In genomic region chr15:94582368-94582767, GRCh38 we compare ENCODE assay signal across 9 cellular contexts.
A peak's percentile ranks its signal among the peaks of the same experiment; 100 is the strongest.
DNase-seq lines count a peak whose midpoint lies in the region; ATAC-seq and TF ChIP-seq lines count a peak whose summit lies in the region.
"Had no signal": no experiment of that assay in that cellular context is flagged by ENCODE, and none has a peak within 500 bp of the region (broad histone marks: within the 10 kb centered on the region; RNA-seq: fewer than 3 reads in every experiment).

No MANE protein-coding gene starts in this region.

- no peak overlapping the region for H2BK5ac ChIP-seq in mesendoderm (ENCODE audit: low read length)

- H2AK5ac ChIP-seq in mesendoderm (ENCODE audit: low read length): no peak overlapping the region

- H3K56ac ChIP-seq in mesendoderm (ENCODE audit: low read length): no peak overlapping the region

- H3K4ac ChIP-seq in mesendoderm (ENCODE audit: low read depth, low read length): no peak overlapping the region

- no peak for TF ChIP-seq CTCF in WERI-Rb-1 (IDR thresholded peaks at IDR 0.05; ENCODE audit: low read depth, low read length)

- H3K4me3 ChIP-seq in mesendoderm (ENCODE audit: low read length) (no peak overlapping the region), WERI-Rb-1 (ENCODE audit: low read depth, low read length) (no peak overlapping the region)
- H3K4me3 ChIP-seq: BLaER1 had no signal

- H3K36me3 ChIP-seq in mesendoderm (ENCODE audit: control insufficient read depth, insufficient read depth, low read length): no peaks in the 10 kb centered on the region
- no peaks in the 10 kb centered on the region for H3K36me3 ChIP-seq in WERI-Rb-1
- H3K36me3 ChIP-seq: BLaER1 had no signal

- no peak overlapping the region for H4K8ac ChIP-seq in mesendoderm (ENCODE audit: low read depth, low read length)

- no peak overlapping the region for H3K23ac ChIP-seq in mesendoderm (ENCODE audit: low read length)

- DNase-seq in SIG-M5 treated with dmso at 0.1 percent for 504 hours (lab: John Stamatoyannopoulos, UW; ENCODE audit: unreplicated experiment) (peak; percentile 34), SIG-M5 (lab: John Stamatoyannopoulos, UW) (no peak), Kasumi-1 (lab: John Stamatoyannopoulos, UW) (peak; percentile 78 to 79), mesendoderm (peak; percentile 85), WERI-Rb-1 (no peak)
- peak in 1 of 2 donors; percentile 29 for DNase-seq in activated naive CD4-positive, alpha-beta T cell treated with anti-CD3 and anti-CD28 coated beads, Interleukin-2, amount 50 U/mL, for 72 hours (ENCODE audit: low spot score in 2 of 2)
- no peak for DNase-seq in stimulated activated naive CD4-positive, alpha-beta T cell (lab: John Stamatoyannopoulos, UW)

- no CpG with 5 or more reads among the region's 3 CpGs for WGBS in mesendoderm (ENCODE audit: extremely low coverage, insufficient coverage, low lambda C conversion rate)

- no peaks in the 10 kb centered on the region for H3K4me1 ChIP-seq in mesendoderm (ENCODE audit: control insufficient read depth, low read depth, low read length)

- peaks cover 4 to 7% of the 10 kb centered on the region in 2 donors for H3K36me3 Mint-ChIP-seq in activated naive CD4-positive, alpha-beta T cell treated with anti-CD3 and anti-CD28 coated beads, Interleukin-2, amount 50 U/mL, for 72 hours

- H3K79me1 ChIP-seq in mesendoderm (ENCODE audit: low read length): no peaks in the 10 kb centered on the region

- H3K9me3 Mint-ChIP-seq in activated naive CD4-positive, alpha-beta T cell treated with anti-CD3 and anti-CD28 coated beads, Interleukin-2, amount 50 U/mL, for 72 hours: peaks cover 4 to 6% of the 10 kb centered on the region in 2 donors

- H4K5ac ChIP-seq in mesendoderm (ENCODE audit: low read length): no peak overlapping the region

- H3K27me3 ChIP-seq in mesendoderm (ENCODE audit: insufficient read depth, low read length, poor library complexity) (no peaks in the 10 kb centered on the region), WERI-Rb-1 (ENCODE audit: insufficient read depth, low read depth, severe bottlenecking) (peaks cover 87% of the 10 kb centered on the region)

- H2BK15ac ChIP-seq in mesendoderm (replicated peaks; ENCODE audit: low read depth): no peak overlapping the region

- no peak overlapping the region for H3K27ac ChIP-seq in mesendoderm (ENCODE audit: low read depth, low read length)
- H3K27ac ChIP-seq in WERI-Rb-1: no peak overlapping the region
- H3K27ac ChIP-seq: BLaER1 had no signal

- no peak overlapping the region for H3K9ac ChIP-seq in mesendoderm (ENCODE audit: low read length)
- H3K9ac ChIP-seq: BLaER1 had no signal

- no peak overlapping the region for H3K27ac Mint-ChIP-seq in activated naive CD4-positive, alpha-beta T cell treated with anti-CD3 and anti-CD28 coated beads, Interleukin-2, amount 50 U/mL, for 72 hours

- H2BK120ac ChIP-seq in mesendoderm (ENCODE audit: low read depth, low read length): no peak overlapping the region

- no peaks in the 10 kb centered on the region for H3K79me2 ChIP-seq in mesendoderm (ENCODE audit: control insufficient read depth, insufficient read depth, low read length)

- no peak overlapping the region for H3K18ac ChIP-seq in mesendoderm (ENCODE audit: low read length)

- peak; percentile 42 for ATAC-seq in GM21526 (IDR thresholded peaks at IDR 0.05; ENCODE audit: low FRiP score, unreplicated experiment)
- peak; percentile 57 to 62 for ATAC-seq in activated naive CD4-positive, alpha-beta T cell treated with anti-CD3 and anti-CD28 coated beads, Interleukin-2, amount 50 U/mL, for 72 hours

- H3K4me2 ChIP-seq in mesendoderm (ENCODE audit: low read length): no peak overlapping the region
- H3K4me2 ChIP-seq: BLaER1 had no signal

- H3K9me3 ChIP-seq in WERI-Rb-1 (ENCODE audit: severe bottlenecking): no peaks in the 10 kb centered on the region
- H3K9me3 ChIP-seq: BLaER1 had no signal

Comparison
In these comparisons a context has a peak if more than half of its experiments do, and no peak if none do; other contexts are left out.
1. DNase-seq: peak in SIG-M5 treated with dmso at 0.1 percent for 504 hours (single experiment), Kasumi-1 (2 of 2) and mesendoderm (single experiment); none in SIG-M5 (single experiment), stimulated activated naive CD4-positive, alpha-beta T cell (0 of 6) and WERI-Rb-1 (single experiment).